Comparison of ENCODE assay signal across 17 cellular contexts in genomic region chr19:1032264-1032867, GRCh38.
A peak's percentile ranks its signal among the peaks of the same experiment; 100 is the strongest.
DNase-seq lines count a peak whose midpoint lies in the region; TF ChIP-seq lines count a peak whose summit lies in the region.
"Had no signal": no experiment of that assay in that cellular context is flagged by ENCODE, and none has a peak within 500 bp of the region (broad histone marks: within the 10 kb centered on the region; RNA-seq: fewer than 3 reads in every experiment).

No MANE protein-coding gene starts in this region.

- DNase-seq in activated T-cell treated with anti-CD3 and anti-CD28 coated beads, Interleukin-2, amount 50 U/mL, for 24 hours, result no peak
- DNase-seq in activated T-cell treated with anti-CD3 and anti-CD28 coated beads for 4 hours (no peak), SHP77 treated with DMSO at 0.1 percent for 48 hours (lab: John Stamatoyannopoulos, UW) (no peak)
- DNase-seq: activated CD4-positive, alpha-beta T cell treated with anti-CD3 and anti-CD28 coated beads, Interleukin-2, amount 50 U/mL, for 1 hour; activated CD8-positive, alpha-beta memory T cell treated with anti-CD3 and anti-CD28 coated beads, Interleukin-2, amount 50 U/mL, for 4 hours; activated gamma-delta T cell; dermis blood vessel endothelial cell; foreskin keratinocyte; NCI-H1417 treated with DMSO at 0.1 percent for 48 hours; NCI-H510A treated with DMSO at 0.1 percent for 48 hours; occipital lobe; RPMI8226 had no signal

- H3K9me3 ChIP-seq in neutrophil, result no peaks in the 10 kb centered on the region
- H3K9me3 ChIP-seq: BLaER1, right atrium auricular region had no signal

- H3K4me3 Mint-ChIP-seq in activated T-cell treated with anti-CD3 and anti-CD28 coated beads, Interleukin-2, amount 50 U/mL, for 24 hours, result no peak overlapping the region

- no peaks in the 10 kb centered on the region for H3K27me3 Mint-ChIP-seq in activated T-cell treated with anti-CD3 and anti-CD28 coated beads, Interleukin-2, amount 50 U/mL, for 24 hours

- peak overlapping the region; percentile 33 for H3K27ac Mint-ChIP-seq in activated T-cell treated with anti-CD3 and anti-CD28 coated beads, Interleukin-2, amount 50 U/mL, for 24 hours

- peaks cover 49 to 53% of the 10 kb centered on the region in 2 experiments for H3K4me1 ChIP-seq in neutrophil (ENCODE audit: control insufficient read depth in 1 of 2, insufficient read depth in 1 of 2, low read depth in 1 of 2, low read length in 1 of 2)

- H3K4me3 ChIP-seq in neutrophil (ENCODE audit: low read depth in 1 of 2, low read length in 1 of 2), result no peak overlapping the region
- H3K4me3 ChIP-seq: BLaER1, hepatocyte, right atrium auricular region had no signal

- peaks cover 48% of the 10 kb centered on the region for H3K36me3 Mint-ChIP-seq in activated T-cell treated with anti-CD3 and anti-CD28 coated beads, Interleukin-2, amount 50 U/mL, for 24 hours (ENCODE audit: low read depth)

- no peaks in the 10 kb centered on the region for H3K9me3 Mint-ChIP-seq in activated T-cell treated with anti-CD3 and anti-CD28 coated beads, Interleukin-2, amount 50 U/mL, for 24 hours

- peak overlapping the region; percentile 63 for H3K27ac ChIP-seq in neutrophil
- H3K27ac ChIP-seq: BLaER1, epithelial cell of prostate, foreskin keratinocyte, hepatocyte, right atrium auricular region had no signal

- H3K27me3 ChIP-seq in neutrophil, result no peaks in the 10 kb centered on the region
- H3K27me3 ChIP-seq: foreskin keratinocyte, hepatocyte, right atrium auricular region had no signal

- TF ChIP-seq CTCF in neutrophil (IDR thresholded peaks at IDR 0.05), result no peak

- H3K4me1 Mint-ChIP-seq in activated T-cell treated with anti-CD3 and anti-CD28 coated beads, Interleukin-2, amount 50 U/mL, for 24 hours (ENCODE audit: low read depth), result peaks cover 33% of the 10 kb centered on the region

- H3K36me3 ChIP-seq in neutrophil, result peaks cover 69% of the 10 kb centered on the region
